Comparison of ENCODE assay signal across 9 cellular contexts in the genomic region with DNA sequence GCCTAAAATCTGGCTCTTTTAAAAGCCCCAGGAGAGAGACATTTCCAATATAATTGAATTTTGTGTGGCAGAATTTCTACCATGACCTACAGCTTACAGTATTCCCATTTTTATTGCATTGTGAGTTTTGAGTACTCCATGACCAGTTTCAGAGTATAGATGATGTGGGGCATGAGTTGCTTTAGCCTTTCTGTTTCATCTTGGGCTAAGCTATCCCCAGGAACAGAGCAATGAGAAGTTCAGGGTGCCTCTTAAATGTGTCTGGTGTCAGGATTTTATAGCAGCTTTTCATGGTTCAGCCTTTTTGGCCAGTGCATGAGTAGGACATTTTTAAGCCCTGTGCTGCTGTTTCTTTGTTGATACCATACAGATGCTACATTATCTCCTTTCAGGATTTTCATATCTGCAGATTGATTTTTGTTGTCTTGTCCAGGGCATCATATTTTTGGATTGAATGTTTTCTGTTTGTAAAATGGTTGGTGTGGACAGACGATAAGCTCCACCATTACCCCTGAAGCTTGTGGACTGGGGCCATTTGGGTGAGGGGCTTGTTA. TPM values are rescaled to one million over a fixed set of nuclear protein-coding genes. Genes with fewer than 3 reads are reported as not detected.
A peak's percentile ranks its signal among the peaks of the same experiment; 100 is the strongest.
DNase-seq lines count a peak whose midpoint lies in the region; ATAC-seq, FAIRE-seq and TF ChIP-seq lines count a peak whose summit lies in the region.
"Had no signal": no experiment of that assay in that cellular context is flagged by ENCODE, and none has a peak within 500 bp of the region (broad histone marks: within the 10 kb centered on the region; RNA-seq: fewer than 3 reads in every experiment).

No MANE protein-coding gene starts in this region.

- BruUV-seq in endothelial cell of umbilical vein (replicated peaks; lab: Mats Ljungman, UMichigan): no TSS peak

- TF ChIP-seq CTCF in OCI-LY1 (IDR thresholded peaks at IDR 0.05; ENCODE audit: low read length): no peak
- no peak for TF ChIP-seq CTCF in endothelial cell of umbilical vein (IDR thresholded peaks at IDR 0.05; ENCODE audit: extremely low read depth in 1 of 2, insufficient read depth in 1 of 2, low read depth in 1 of 2, low read length in 2 of 2)

- H3K9me2 ChIP-seq in OCI-LY1 (ENCODE audit: low read depth, low read length): no peaks in the 10 kb centered on the region

- 0 out of 2 replicates have a peak, but pooled peaks cover 5% of the 10 kb centered on the region for H3F3A ChIP-seq in OCI-LY1 (ENCODE audit: insufficient read depth, low read length)

- H3K36me3 Mint-ChIP-seq in CD8-positive, alpha-beta memory T cell: peaks cover 3 to 19% (median 6%) of the 10 kb centered on the region in 3 donors

- peaks cover 43 to 65% (median 47%) of the 10 kb centered on the region in 3 donors for H3K4me1 Mint-ChIP-seq in CD8-positive, alpha-beta memory T cell

- peak overlapping the region; percentile 87 to 98 (median 95) for H3K27ac Mint-ChIP-seq in CD8-positive, alpha-beta memory T cell

- no peak for TF ChIP-seq POLR2A in endothelial cell of umbilical vein (IDR thresholded peaks at IDR 0.05; ENCODE audit: low read depth, low read length)

- H3K9ac ChIP-seq in OCI-LY1 (ENCODE audit: low read length): peak overlapping the region; percentile 68
- H3K9ac ChIP-seq in endothelial cell of umbilical vein (replicated peaks; ENCODE audit: extremely low read depth, insufficient read depth, low read length): peak overlapping the region; percentile 79
- H3K9ac ChIP-seq in rectal smooth muscle tissue (ENCODE audit: low read length): no peak overlapping the region

- no peaks in the 10 kb centered on the region for H4K20me1 ChIP-seq in OCI-LY1 (ENCODE audit: insufficient read depth, low read length)
- H4K20me1 ChIP-seq in endothelial cell of umbilical vein (replicated peaks; ENCODE audit: control insufficient read depth, extremely low read depth, insufficient read depth, low read length): no peaks in the 10 kb centered on the region

- no peaks in the 10 kb centered on the region for H3K27me3 ChIP-seq in CD8-positive, alpha-beta memory T cell (ENCODE audit: insufficient read depth, low read length, poor library complexity, severe bottlenecking)
- no peaks in the 10 kb centered on the region for H3K27me3 ChIP-seq in OCI-LY1 (ENCODE audit: insufficient read depth, low read length)
- no peaks in the 10 kb centered on the region for H3K27me3 ChIP-seq in endothelial cell of umbilical vein (ENCODE audit: control insufficient read depth in 2 of 2, insufficient read depth in 2 of 2, low read length in 2 of 2)
- no peaks in the 10 kb centered on the region for H3K27me3 ChIP-seq in rectal smooth muscle tissue (ENCODE audit: control insufficient read depth, insufficient read depth, low read length)

- H3K79me2 ChIP-seq in OCI-LY1 (ENCODE audit: insufficient read depth, low read length) (0 out of 2 replicates have a peak, but pooled peaks cover 4% of the 10 kb centered on the region), endothelial cell of umbilical vein (ENCODE audit: control insufficient read depth, insufficient read depth, low read length) (peaks cover 41% of the 10 kb centered on the region)

- CTCF ChIA-PET in CD8-positive, alpha-beta memory T cell (lab: Charles Lee): interaction anchor here (1.2 to 1.9 kb wide), 5 partner anchors 31 to 187 kb away, joined by 3 to 6 read pairs (median 5); no protein-coding TSS in a partner anchor
- CTCF ChIA-PET in endothelial cell of umbilical vein (lab: Charles Lee): interaction anchor here (0.6 to 5.1 kb wide), 16 partner anchors 8 to 196 kb away, joined by 3 to 73 read pairs (median 8); no protein-coding TSS in a partner anchor

- ATAC-seq in GM21423 (IDR thresholded peaks at IDR 0.05; ENCODE audit: unreplicated experiment) (no peak), HG03521 (IDR thresholded peaks at IDR 0.05; ENCODE audit: unreplicated experiment) (no peak)

- H3K27ac ChIP-seq in CD8-positive, alpha-beta memory T cell (ENCODE audit: low read depth, low read length): peak overlapping the region; percentile 47
- peak overlapping the region; percentile 78 for H3K27ac ChIP-seq in OCI-LY1 (ENCODE audit: low read depth, low read length, poor library complexity, severe bottlenecking)
- peak overlapping the region; percentile 78 for H3K27ac ChIP-seq in endothelial cell of umbilical vein (ENCODE audit: insufficient read depth, low read depth, low read length)
- H3K27ac ChIP-seq in rectal smooth muscle tissue (ENCODE audit: low read depth, low read length): peak overlapping the region; percentile 93

- POLR2A ChIA-PET in CD8-positive, alpha-beta memory T cell (lab: Charles Lee): no interaction called here
- POLR2A ChIA-PET in endothelial cell of umbilical vein (lab: Charles Lee): interaction anchor here (1.1 kb wide), 2 partner anchors 13 to 74 kb away, joined by 3 to 5 read pairs; no protein-coding TSS in a partner anchor

- no peaks in the 10 kb centered on the region for H3K9me3 Mint-ChIP-seq in CD8-positive, alpha-beta memory T cell

- H3K4me2 ChIP-seq in OCI-LY1 (ENCODE audit: low read length) (peak overlapping the region; percentile 75), endothelial cell of umbilical vein (ENCODE audit: insufficient read depth, low read length) (peak overlapping the region; percentile 94)

- DNase-seq in CD8-positive, alpha-beta memory T cell: no peak
- no peak for DNase-seq in endothelial cell of umbilical vein (ENCODE audit: low read depth, low spot score)
- no peak for DNase-seq in mesenteric fat pad (ENCODE audit: low spot score)
- no peak for DNase-seq in middle frontal gyrus (ENCODE audit: extremely low spot score, low spot score)

- no peaks in the 10 kb centered on the region for H3K9me1 ChIP-seq in endothelial cell of umbilical vein (replicated peaks; ENCODE audit: control insufficient read depth, extremely low read depth, insufficient read depth, low read length)

- no peaks in the 10 kb centered on the region for H3K9me3 ChIP-seq in CD8-positive, alpha-beta memory T cell (ENCODE audit: low read length)
- H3K9me3 ChIP-seq in OCI-LY1 (ENCODE audit: low read length): no peaks in the 10 kb centered on the region
- H3K9me3 ChIP-seq in endothelial cell of umbilical vein (replicated peaks; ENCODE audit: control insufficient read depth, insufficient read depth, low read length): no peaks in the 10 kb centered on the region

- H3K4me3 ChIP-seq in CD8-positive, alpha-beta memory T cell (ENCODE audit: low read length): peak overlapping the region; percentile 54
- peak overlapping the region; percentile 56 for H3K4me3 ChIP-seq in OCI-LY1 (ENCODE audit: low read depth, low read length, poor library complexity, severe bottlenecking)
- peak overlapping the region in 1 of 3 experiments; percentile 68 for H3K4me3 ChIP-seq in endothelial cell of umbilical vein (replicated peaks in 1 of 3; ENCODE audit: insufficient read depth in 1 of 3, low read depth in 1 of 3, low read length in 3 of 3)
- peak overlapping the region; percentile 25 for H3K4me3 ChIP-seq in rectal smooth muscle tissue (ENCODE audit: low read length)

- H2AFZ ChIP-seq in OCI-LY1 (ENCODE audit: low read length) (no peak overlapping the region), endothelial cell of umbilical vein (ENCODE audit: low read depth, low read length) (no peak overlapping the region)

- H3K4me3 Mint-ChIP-seq in CD8-positive, alpha-beta memory T cell: peak overlapping the region in 3 of 7 donors; percentile 51 to 93 (median 80)

- no peaks in the 10 kb centered on the region for H3K27me3 Mint-ChIP-seq in CD8-positive, alpha-beta memory T cell

- dilution Hi-C loops in endothelial cell of umbilical vein (cut with MboI; ENCODE audit: extremely low pct_ligation_motif_present, low sequenced_read_pairs): no loop called here

- H3K36me3 ChIP-seq in CD8-positive, alpha-beta memory T cell (ENCODE audit: insufficient read depth, low read length): peaks cover 3% of the 10 kb centered on the region
- peaks cover 11% of the 10 kb centered on the region; the same call in 1 of the 2 replicates for H3K36me3 ChIP-seq in OCI-LY1 (ENCODE audit: insufficient read depth, low read length)
- H3K36me3 ChIP-seq in endothelial cell of umbilical vein (ENCODE audit: control insufficient read depth in 2 of 2, extremely low read depth in 1 of 2, insufficient read depth in 2 of 2, low read length in 2 of 2): no peaks in the 10 kb centered on the region
- H3K36me3 ChIP-seq in rectal smooth muscle tissue (ENCODE audit: control insufficient read depth, insufficient read depth, low read length): no peaks in the 10 kb centered on the region

- FAIRE-seq in endothelial cell of umbilical vein (lab: Jason Lieb, UNC): no peak
- FAIRE-seq: islet of Langerhans had no signal

- peaks cover 33% of the 10 kb centered on the region for H3K4me1 ChIP-seq in CD8-positive, alpha-beta memory T cell (ENCODE audit: insufficient read depth, low read length)
- H3K4me1 ChIP-seq in OCI-LY1 (ENCODE audit: insufficient read depth, low read length, severe bottlenecking) (peaks cover 51% of the 10 kb centered on the region), endothelial cell of umbilical vein (ENCODE audit: control insufficient read depth, extremely low read depth, insufficient read depth, low read length) (peaks cover 42% of the 10 kb centered on the region), rectal smooth muscle tissue (ENCODE audit: control insufficient read depth, insufficient read depth, low read length) (peaks cover 54% of the 10 kb centered on the region)

- intact Hi-C loops in endothelial cell of umbilical vein (cut with micrococcal nuclease): no loop called here

TF ChIP-seq in endothelial cell of umbilical vein, 7 proteins besides CTCF, POLR2A, EP300 and RAD21 (continues in another document):
- no peak for TF ChIP-seq JUN (IDR thresholded peaks at IDR 0.05; ENCODE audit: borderline replicate concordance, insufficient read depth, insufficient read length, low read depth)
- no peak for TF ChIP-seq MYC (IDR thresholded peaks at IDR 0.05; ENCODE audit: low read depth, low read length)
- no peak for TF ChIP-seq GATA2 (IDR thresholded peaks at IDR 0.05; ENCODE audit: insufficient read depth, insufficient read length, low read depth, low read length)
- TF ChIP-seq EZH2 (IDR thresholded peaks at IDR 0.05; ENCODE audit: borderline replicate concordance, low read depth, low read length, severe bottlenecking): no peak
- TF ChIP-seq FOS (IDR thresholded peaks at IDR 0.05; ENCODE audit: borderline replicate concordance, insufficient read depth, low read length): no peak

RNA-seq across cellular contexts. Expression of gene ABHD2, which starts 3.5 kb away (rescaled TPM):
- total RNA-seq in CD8-positive, alpha-beta memory T cell: 10 to 100 TPM; 68.7 to 79.8 TPM
- polyA plus RNA-seq in CD8-positive, alpha-beta memory T cell: 22.9 TPM
- total RNA-seq in endothelial cell of umbilical vein: 52.3 and 62.2 TPM in 2 replicates
- 14.0 and 16.3 TPM in 2 replicates for polyA plus RNA-seq in endothelial cell of umbilical vein
- 18.3 and 22.4 TPM in 2 replicates for polyA plus RNA-seq in endothelial cell of umbilical vein (2011; cell fraction: cytosol; rRNA removed)
- 19.6 and 20.8 TPM in 2 replicates for polyA plus RNA-seq in endothelial cell of umbilical vein (2011; cell fraction: nucleus; rRNA removed)
- 20.9 and 27.4 TPM in 2 replicates for polyA plus RNA-seq in endothelial cell of umbilical vein (2012)
- 139 and 168 TPM in 2 replicates for polyA minus RNA-seq in endothelial cell of umbilical vein
- 22.2 TPM for polyA minus RNA-seq in endothelial cell of umbilical vein (2011; cell fraction: cytosol; rRNA and poly(A)+ RNA removed)
- 32.8 and 59.9 TPM in 2 replicates for polyA minus RNA-seq in endothelial cell of umbilical vein (2011; cell fraction: nucleus; rRNA and poly(A)+ RNA removed)
- 101 TPM for total RNA-seq in mesenteric fat pad
